8 cellular contexts compared by ENCODE assay signal in genomic region chr1:33182452-33182851, GRCh38. TPM values are rescaled to one million over a fixed set of nuclear protein-coding genes. Genes with fewer than 3 reads are reported as not detected.
DNase-seq lines count a peak whose midpoint lies in the region; ATAC-seq, FAIRE-seq and TF ChIP-seq lines count a peak whose summit lies in the region.

No MANE protein-coding gene starts in this region.

- no peaks in the 10 kb centered on the region for H3K27me3 ChIP-seq in bronchial epithelial cell (ENCODE audit: control insufficient read depth, insufficient read depth, low read length)

- DNase-seq in EL, result peak; percentile 25
- DNase-seq in NCI-H2171 treated with DMSO at 0.1 percent for 48 hours (lab: John Stamatoyannopoulos, UW), result peak; percentile 99
- no peak for DNase-seq in bronchial epithelial cell (ENCODE audit: low read depth)
- peak; percentile 66 for DNase-seq in myocyte (ENCODE audit: low read depth)
- no peak for DNase-seq in GM19238 (ENCODE audit: insufficient read length, low spot score)

- no peak for ATAC-seq in GM19463 (IDR thresholded peaks at IDR 0.05; ENCODE audit: unreplicated experiment)
- ATAC-seq in HG02642 (IDR thresholded peaks at IDR 0.05; ENCODE audit: poor library complexity, unreplicated experiment), result no peak
- ATAC-seq in HG02763 (IDR thresholded peaks at IDR 0.05; ENCODE audit: unreplicated experiment), result no peak

- no peak for TF ChIP-seq CTCF in bronchial epithelial cell (IDR thresholded peaks at IDR 0.05; ENCODE audit: insufficient read depth, low read length, severe bottlenecking)

- no peaks in the 10 kb centered on the region for H3K36me3 ChIP-seq in bronchial epithelial cell (ENCODE audit: control insufficient read depth, insufficient read depth, low read length)

- H3K4me3 ChIP-seq in bronchial epithelial cell (ENCODE audit: low read depth, low read length), result peak overlapping the region; percentile 70

- no peak for FAIRE-seq in bronchial epithelial cell (lab: Jason Lieb, UNC)

RNA-seq across cellular contexts. Expression of gene TRIM62, which starts 0.6 kb away (rescaled TPM):
- 0.79 and 2.0 TPM in 2 replicates for total RNA-seq in bronchial epithelial cell
- 16.8 and 20.8 TPM in 2 replicates for total RNA-seq in myocyte
- 7.5 TPM for polyA plus RNA-seq in myocyte (2012)

Comparison
In these comparisons a context has a peak if more than half of its experiments do, and no peak if none do; other contexts are left out.
1. DNase-seq: peak in EL (single experiment), NCI-H2171 treated with DMSO at 0.1 percent for 48 hours (single experiment) and myocyte (single experiment); none in bronchial epithelial cell (single experiment) and GM19238 (single experiment).